In genomic region chr17:2222901-2223616, GRCh38 we compare ENCODE assay signal across 10 cellular contexts.
DNase-seq lines count a peak whose midpoint lies in the region; ATAC-seq and TF ChIP-seq lines count a peak whose summit lies in the region.
"Had no signal": no experiment of that assay in that cellular context is flagged by ENCODE, and none has a peak within 500 bp of the region (broad histone marks: within the 10 kb centered on the region; RNA-seq: fewer than 3 reads in every experiment).

No MANE protein-coding gene starts in this region.

- no peaks in the 10 kb centered on the region for H3K27me3 ChIP-seq in ACC112 (ENCODE audit: insufficient read depth, low read length)
- no peaks in the 10 kb centered on the region for H3K27me3 ChIP-seq in left ventricle myocardium inferior (ENCODE audit: low read depth)
- H3K27me3 ChIP-seq: thyroid gland had no signal

- intact Hi-C loops in left ventricle myocardium inferior (cut with micrococcal nuclease), result no loop called here

- peak overlapping the region; percentile 46; the same call in 1 of the 2 replicates for H3K4me3 ChIP-seq in ACC112 (ENCODE audit: low read depth, low read length)
- no peak overlapping the region for H3K4me3 ChIP-seq in left ventricle myocardium inferior
- H3K4me3 ChIP-seq: thyroid gland had no signal

- H3K79me2 ChIP-seq in ACC112 (ENCODE audit: control insufficient read depth, insufficient read depth, low read length, unreplicated experiment), result no peaks in the 10 kb centered on the region

- H3K4me1 ChIP-seq in ACC112 (ENCODE audit: control insufficient read depth, insufficient read depth, low read length, unreplicated experiment) (peaks cover 16% of the 10 kb centered on the region), left ventricle myocardium inferior (peaks cover 31% of the 10 kb centered on the region)

- ATAC-seq in HG02678 (IDR thresholded peaks at IDR 0.05; ENCODE audit: unreplicated experiment) (peak; percentile 60), HG02763 (IDR thresholded peaks at IDR 0.05; ENCODE audit: unreplicated experiment) (no peak)

- TF ChIP-seq CTCF in left ventricle myocardium inferior (IDR thresholded peaks at IDR 0.05; ENCODE audit: borderline replicate concordance), result no peak

- H3K27ac ChIP-seq in ACC112 (ENCODE audit: low read depth, low read length) (peak overlapping the region; percentile 90), left ventricle myocardium inferior (replicated peaks) (peak overlapping the region; percentile 83)
- H3K27ac ChIP-seq: thyroid gland, VCaP had no signal

- peak; percentile 7 to 53 for DNase-seq in activated T-helper 1 cell treated with anti-CD3 and anti-CD28 coated beads, Interleukin-2, amount 50 U/mL, for 16 hours (ENCODE audit: low read depth in 1 of 2, low spot score in 1 of 2)
- DNase-seq in left ventricle myocardium inferior (peak; percentile 75), NCI-H2107 (lab: John Stamatoyannopoulos, UW) (no peak), ecto neural progenitor cell (ENCODE audit: low spot score) (no peak)
- peak; percentile 15 to 30 for DNase-seq in stimulated activated CD4-positive, alpha-beta T cell treated with anti-CD3 and anti-CD28 coated beads, Interleukin-4, amount 100 ng/mL, for 4 hours

- H3K36me3 ChIP-seq in ACC112 (ENCODE audit: insufficient read depth, low read length) (peaks cover 3% of the 10 kb centered on the region; the same call in 1 of the 2 replicates), left ventricle myocardium inferior (peaks cover 11% of the 10 kb centered on the region)
- H3K36me3 ChIP-seq: thyroid gland had no signal

- no peaks in the 10 kb centered on the region for H3K9me3 ChIP-seq in left ventricle myocardium inferior (replicated peaks)
- H3K9me3 ChIP-seq: thyroid gland had no signal

- H2AFZ ChIP-seq in ACC112 (ENCODE audit: low read length, unreplicated experiment), result no peak overlapping the region

Comparison
In these comparisons a context has a peak if more than half of its experiments do, and no peak if none do; other contexts are left out.
1. DNase-seq: peak in activated T-helper 1 cell treated with anti-CD3 and anti-CD28 coated beads, Interleukin-2, amount 50 U/mL, for 16 hours (2 of 2), left ventricle myocardium inferior (single experiment) and stimulated activated CD4-positive, alpha-beta T cell treated with anti-CD3 and anti-CD28 coated beads, Interleukin-4, amount 100 ng/mL, for 4 hours (2 of 2); none in NCI-H2107 (single experiment) and ecto neural progenitor cell (single experiment).